ENCODE assay signal across 1 cellular context in the genomic region with DNA sequence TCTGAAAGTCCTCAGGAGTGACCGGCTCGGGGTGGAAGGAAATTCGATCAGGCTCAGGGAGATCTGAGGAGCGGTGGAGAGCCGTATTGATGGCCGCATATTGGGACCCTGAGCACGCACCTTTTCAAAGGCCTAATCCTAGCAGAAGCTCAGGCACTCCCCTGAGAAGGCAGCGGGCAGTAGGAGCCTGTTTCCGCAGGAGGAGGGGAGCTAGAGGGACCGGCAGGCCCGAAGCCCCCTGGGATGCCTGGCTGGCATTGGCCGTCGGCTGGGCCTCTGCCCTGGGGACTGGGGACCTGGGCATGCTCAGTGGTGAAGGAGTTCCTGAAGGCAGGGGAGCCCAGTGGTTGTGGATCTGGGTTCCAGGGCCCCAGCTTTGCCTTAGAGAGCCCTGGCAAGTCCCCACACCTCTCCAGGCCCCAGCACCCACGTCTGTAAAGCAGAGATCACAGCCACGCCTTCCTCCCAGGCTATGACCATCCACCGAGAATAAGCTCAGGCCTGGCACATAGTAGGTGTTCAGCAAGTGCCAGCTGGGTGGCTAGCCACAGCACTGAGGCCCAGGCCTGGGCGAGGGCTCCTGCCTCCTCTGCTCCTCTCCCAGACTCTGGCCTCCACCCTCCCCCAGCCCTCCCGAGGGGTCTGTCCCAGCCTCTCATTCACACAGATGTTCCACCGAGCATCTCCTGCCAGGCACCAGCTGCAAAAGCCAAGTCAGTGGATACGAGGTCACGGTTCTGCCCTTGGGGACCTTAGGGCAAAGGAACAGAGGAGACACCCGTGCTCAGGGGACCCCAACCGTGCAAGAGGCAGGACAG.
TF ChIP-seq lines count a peak whose summit lies in the region.

No MANE protein-coding gene starts in this region.

TF ChIP-seq in IMR-90, 13 proteins besides CTCF, POLR2A, EP300 and RAD21:
- no peak for TF ChIP-seq SMC3 (IDR thresholded peaks at IDR 0.05; ENCODE audit: low read depth, low read length)
- TF ChIP-seq RFX5 (IDR thresholded peaks at IDR 0.05; ENCODE audit: low read depth, low read length): no peak
- TF ChIP-seq, protein P1, sequence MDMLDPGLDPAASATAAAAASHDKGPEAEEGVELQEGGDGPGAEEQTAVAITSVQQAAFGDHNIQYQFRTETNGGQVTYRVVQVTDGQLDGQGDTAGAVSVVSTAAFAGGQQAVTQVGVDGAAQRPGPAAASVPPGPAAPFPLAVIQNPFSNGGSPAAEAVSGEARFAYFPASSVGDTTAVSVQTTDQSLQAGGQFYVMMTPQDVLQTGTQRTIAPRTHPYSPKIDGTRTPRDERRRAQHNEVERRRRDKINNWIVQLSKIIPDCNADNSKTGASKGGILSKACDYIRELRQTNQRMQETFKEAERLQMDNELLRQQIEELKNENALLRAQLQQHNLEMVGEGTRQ (IDR thresholded peaks at IDR 0.05; ENCODE audit: low read depth, low read length): no peak
- TF ChIP-seq CEBPB (IDR thresholded peaks at IDR 0.05; ENCODE audit: low read depth, low read length): no peak
- TF ChIP-seq, protein P2, sequence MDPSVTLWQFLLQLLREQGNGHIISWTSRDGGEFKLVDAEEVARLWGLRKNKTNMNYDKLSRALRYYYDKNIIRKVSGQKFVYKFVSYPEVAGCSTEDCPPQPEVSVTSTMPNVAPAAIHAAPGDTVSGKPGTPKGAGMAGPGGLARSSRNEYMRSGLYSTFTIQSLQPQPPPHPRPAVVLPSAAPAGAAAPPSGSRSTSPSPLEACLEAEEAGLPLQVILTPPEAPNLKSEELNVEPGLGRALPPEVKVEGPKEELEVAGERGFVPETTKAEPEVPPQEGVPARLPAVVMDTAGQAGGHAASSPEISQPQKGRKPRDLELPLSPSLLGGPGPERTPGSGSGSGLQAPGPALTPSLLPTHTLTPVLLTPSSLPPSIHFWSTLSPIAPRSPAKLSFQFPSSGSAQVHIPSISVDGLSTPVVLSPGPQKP (IDR thresholded peaks at IDR 0.05; ENCODE audit: borderline replicate concordance, low read depth, low read length): no peak
- TF ChIP-seq MXI1 (IDR thresholded peaks at IDR 0.05; ENCODE audit: borderline replicate concordance, low read depth, low read length): no peak
- TF ChIP-seq MAFK (IDR thresholded peaks at IDR 0.05; ENCODE audit: low read depth, low read length): no peak
- TF ChIP-seq RCOR1 (IDR thresholded peaks at IDR 0.05; ENCODE audit: insufficient replicate concordance, low read length): no peak
